Comparison of ENCODE assay signal across 1 cellular context in genomic region chr6:31861919-31862343, GRCh38.
TF ChIP-seq lines count a peak whose summit lies in the region.

No MANE protein-coding gene starts in this region.

TF ChIP-seq in HCT116, 20 proteins besides CTCF, POLR2A, EP300 and RAD21 (continued from another document):
- TF ChIP-seq, protein P1, sequence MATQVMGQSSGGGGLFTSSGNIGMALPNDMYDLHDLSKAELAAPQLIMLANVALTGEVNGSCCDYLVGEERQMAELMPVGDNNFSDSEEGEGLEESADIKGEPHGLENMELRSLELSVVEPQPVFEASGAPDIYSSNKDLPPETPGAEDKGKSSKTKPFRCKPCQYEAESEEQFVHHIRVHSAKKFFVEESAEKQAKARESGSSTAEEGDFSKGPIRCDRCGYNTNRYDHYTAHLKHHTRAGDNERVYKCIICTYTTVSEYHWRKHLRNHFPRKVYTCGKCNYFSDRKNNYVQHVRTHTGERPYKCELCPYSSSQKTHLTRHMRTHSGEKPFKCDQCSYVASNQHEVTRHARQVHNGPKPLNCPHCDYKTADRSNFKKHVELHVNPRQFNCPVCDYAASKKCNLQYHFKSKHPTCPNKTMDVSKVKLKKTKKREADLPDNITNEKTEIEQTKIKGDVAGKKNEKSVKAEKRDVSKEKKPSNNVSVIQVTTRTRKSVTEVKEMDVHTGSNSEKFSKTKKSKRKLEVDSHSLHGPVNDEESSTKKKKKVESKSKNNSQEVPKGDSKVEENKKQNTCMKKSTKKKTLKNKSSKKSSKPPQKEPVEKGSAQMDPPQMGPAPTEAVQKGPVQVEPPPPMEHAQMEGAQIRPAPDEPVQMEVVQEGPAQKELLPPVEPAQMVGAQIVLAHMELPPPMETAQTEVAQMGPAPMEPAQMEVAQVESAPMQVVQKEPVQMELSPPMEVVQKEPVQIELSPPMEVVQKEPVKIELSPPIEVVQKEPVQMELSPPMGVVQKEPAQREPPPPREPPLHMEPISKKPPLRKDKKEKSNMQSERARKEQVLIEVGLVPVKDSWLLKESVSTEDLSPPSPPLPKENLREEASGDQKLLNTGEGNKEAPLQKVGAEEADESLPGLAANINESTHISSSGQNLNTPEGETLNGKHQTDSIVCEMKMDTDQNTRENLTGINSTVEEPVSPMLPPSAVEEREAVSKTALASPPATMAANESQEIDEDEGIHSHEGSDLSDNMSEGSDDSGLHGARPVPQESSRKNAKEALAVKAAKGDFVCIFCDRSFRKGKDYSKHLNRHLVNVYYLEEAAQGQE (IDR thresholded peaks at IDR 0.05; ENCODE audit: low read depth), result no peak
- TF ChIP-seq CBX3 (IDR thresholded peaks at IDR 0.05; ENCODE audit: low read depth), result no peak
